Comparison of ENCODE assay signal across 1 cellular context in genomic region chr20:46363874-46364669, GRCh38.
TF ChIP-seq lines count a peak whose summit lies in the region.

No MANE protein-coding gene starts in this region.

TF ChIP-seq in K562, 482 proteins besides CTCF, POLR2A, EP300 and RAD21 (continued from another document and continues in another):
- TF ChIP-seq DEAF1 (CRISPR knock-in tag; IDR thresholded peaks at IDR 0.05) (no peak), THAP7 (CRISPR knock-in tag; IDR thresholded peaks at IDR 0.05) (no peak), SP2 (IDR thresholded peaks at IDR 0.05; ENCODE audit: extremely low read depth, low read depth, low read length, poor library complexity, severe bottlenecking) (no peak), POLR2B (IDR thresholded peaks at IDR 0.05; ENCODE audit: low read depth, partially characterized antibody) (peak; percentile 88), BHLHE40 (IDR thresholded peaks at IDR 0.05; ENCODE audit: low read length) (peak; percentile 92), NCOA2 (IDR thresholded peaks at IDR 0.05; ENCODE audit: partially characterized antibody in 2 of 2) (no peak), MTA1 (IDR thresholded peaks at IDR 0.05; ENCODE audit: borderline replicate concordance) (no peak), SAFB2 (IDR thresholded peaks at IDR 0.05; ENCODE audit: borderline replicate concordance, low read depth, low read length, severe bottlenecking) (no peak), ARID3B (CRISPR knock-in tag; IDR thresholded peaks at IDR 0.05; ENCODE audit: borderline replicate concordance) (0 out of 2 replicates have a peak, but pooled peaks have one; percentile 58), TAF7 (tag; IDR thresholded peaks at IDR 0.05) (peak; percentile 57; the same call in 1 of the 2 replicates), CBFB (CRISPR knock-in tag; IDR thresholded peaks at IDR 0.05) (no peak), ATF7 (IDR thresholded peaks at IDR 0.05) (peak; percentile 57), ZBTB7A (IDR thresholded peaks at IDR 0.05; ENCODE audit: borderline replicate concordance, control insufficient read depth, low read depth, low read length) (no peak), EP400 (IDR thresholded peaks at IDR 0.05) (peak; percentile 90), HSF4 (CRISPR knock-in tag; IDR thresholded peaks at IDR 0.05; ENCODE audit: borderline replicate concordance) (no peak), ZBTB1 (CRISPR knock-in tag; IDR thresholded peaks at IDR 0.05; ENCODE audit: borderline replicate concordance, low read depth) (0 out of 2 replicates have a peak, but pooled peaks have one; percentile 51), ARID2 (IDR thresholded peaks at IDR 0.05) (no peak), ZKSCAN3 (CRISPR knock-in tag; IDR thresholded peaks at IDR 0.05) (no peak), SMAD1 (IDR thresholded peaks at IDR 0.05; ENCODE audit: low read depth, low read length, partially characterized antibody) (no peak), HDAC1 (IDR thresholded peaks at IDR 0.05) (peak in 1 of 2 experiments; percentile 95; a peak in 2 of 4 replicates), HDAC8 (tag; IDR thresholded peaks at IDR 0.05) (no peak), TAL1 (IDR thresholded peaks at IDR 0.05) (no peak), NONO (IDR thresholded peaks at IDR 0.05; ENCODE audit: low read depth in 2 of 2, low read length in 1 of 2) (peak; percentile 39 to 45; a peak in 1 of 4 replicates), RUNX1 (IDR thresholded peaks at IDR 0.05; ENCODE audit: low read depth) (no peak), ZNF639 (CRISPR knock-in tag; conservative IDR thresholded peaks at IDR 0.05 in 1 of 2, IDR thresholded peaks at IDR 0.05 in 1 of 2) (no peak), PTTG1 (tag; IDR thresholded peaks at IDR 0.05; ENCODE audit: low read depth) (no peak), TBL1XR1 (IDR thresholded peaks at IDR 0.05; ENCODE audit: low read length in 2 of 2) (no peak), ETS2 (tag; IDR thresholded peaks at IDR 0.05; ENCODE audit: borderline replicate concordance, poor library complexity, severe bottlenecking) (no peak), ZNF23 (CRISPR knock-in tag; IDR thresholded peaks at IDR 0.05) (no peak), HDAC6 (IDR thresholded peaks at IDR 0.05; ENCODE audit: low read depth, low read length) (no peak), ILF3 (IDR thresholded peaks at IDR 0.05; ENCODE audit: borderline replicate concordance) (no peak; the same call in 1 of the 2 replicates), ZNF586 (CRISPR knock-in tag; conservative IDR thresholded peaks at IDR 0.05) (no peak), CLOCK (CRISPR knock-in tag; IDR thresholded peaks at IDR 0.05; ENCODE audit: borderline replicate concordance) (no peak), HDGF (IDR thresholded peaks at IDR 0.05) (no peak)
- TF ChIP-seq, protein P1, sequence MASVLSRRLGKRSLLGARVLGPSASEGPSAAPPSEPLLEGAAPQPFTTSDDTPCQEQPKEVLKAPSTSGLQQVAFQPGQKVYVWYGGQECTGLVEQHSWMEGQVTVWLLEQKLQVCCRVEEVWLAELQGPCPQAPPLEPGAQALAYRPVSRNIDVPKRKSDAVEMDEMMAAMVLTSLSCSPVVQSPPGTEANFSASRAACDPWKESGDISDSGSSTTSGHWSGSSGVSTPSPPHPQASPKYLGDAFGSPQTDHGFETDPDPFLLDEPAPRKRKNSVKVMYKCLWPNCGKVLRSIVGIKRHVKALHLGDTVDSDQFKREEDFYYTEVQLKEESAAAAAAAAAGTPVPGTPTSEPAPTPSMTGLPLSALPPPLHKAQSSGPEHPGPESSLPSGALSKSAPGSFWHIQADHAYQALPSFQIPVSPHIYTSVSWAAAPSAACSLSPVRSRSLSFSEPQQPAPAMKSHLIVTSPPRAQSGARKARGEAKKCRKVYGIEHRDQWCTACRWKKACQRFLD (CRISPR knock-in tag; IDR thresholded peaks at IDR 0.05), result peak; percentile 30; the same call in 1 of the 2 replicates
- TF ChIP-seq, protein P2, sequence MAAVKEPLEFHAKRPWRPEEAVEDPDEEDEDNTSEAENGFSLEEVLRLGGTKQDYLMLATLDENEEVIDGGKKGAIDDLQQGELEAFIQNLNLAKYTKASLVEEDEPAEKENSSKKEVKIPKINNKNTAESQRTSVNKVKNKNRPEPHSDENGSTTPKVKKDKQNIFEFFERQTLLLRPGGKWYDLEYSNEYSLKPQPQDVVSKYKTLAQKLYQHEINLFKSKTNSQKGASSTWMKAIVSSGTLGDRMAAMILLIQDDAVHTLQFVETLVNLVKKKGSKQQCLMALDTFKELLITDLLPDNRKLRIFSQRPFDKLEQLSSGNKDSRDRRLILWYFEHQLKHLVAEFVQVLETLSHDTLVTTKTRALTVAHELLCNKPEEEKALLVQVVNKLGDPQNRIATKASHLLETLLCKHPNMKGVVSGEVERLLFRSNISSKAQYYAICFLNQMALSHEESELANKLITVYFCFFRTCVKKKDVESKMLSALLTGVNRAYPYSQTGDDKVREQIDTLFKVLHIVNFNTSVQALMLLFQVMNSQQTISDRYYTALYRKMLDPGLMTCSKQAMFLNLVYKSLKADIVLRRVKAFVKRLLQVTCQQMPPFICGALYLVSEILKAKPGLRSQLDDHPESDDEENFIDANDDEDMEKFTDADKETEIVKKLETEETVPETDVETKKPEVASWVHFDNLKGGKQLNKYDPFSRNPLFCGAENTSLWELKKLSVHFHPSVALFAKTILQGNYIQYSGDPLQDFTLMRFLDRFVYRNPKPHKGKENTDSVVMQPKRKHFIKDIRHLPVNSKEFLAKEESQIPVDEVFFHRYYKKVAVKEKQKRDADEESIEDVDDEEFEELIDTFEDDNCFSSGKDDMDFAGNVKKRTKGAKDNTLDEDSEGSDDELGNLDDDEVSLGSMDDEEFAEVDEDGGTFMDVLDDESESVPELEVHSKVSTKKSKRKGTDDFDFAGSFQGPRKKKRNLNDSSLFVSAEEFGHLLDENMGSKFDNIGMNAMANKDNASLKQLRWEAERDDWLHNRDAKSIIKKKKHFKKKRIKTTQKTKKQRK (IDR thresholded peaks at IDR 0.05; ENCODE audit: borderline replicate concordance, low read depth, low read length), result no peak
- TF ChIP-seq, protein P3, sequence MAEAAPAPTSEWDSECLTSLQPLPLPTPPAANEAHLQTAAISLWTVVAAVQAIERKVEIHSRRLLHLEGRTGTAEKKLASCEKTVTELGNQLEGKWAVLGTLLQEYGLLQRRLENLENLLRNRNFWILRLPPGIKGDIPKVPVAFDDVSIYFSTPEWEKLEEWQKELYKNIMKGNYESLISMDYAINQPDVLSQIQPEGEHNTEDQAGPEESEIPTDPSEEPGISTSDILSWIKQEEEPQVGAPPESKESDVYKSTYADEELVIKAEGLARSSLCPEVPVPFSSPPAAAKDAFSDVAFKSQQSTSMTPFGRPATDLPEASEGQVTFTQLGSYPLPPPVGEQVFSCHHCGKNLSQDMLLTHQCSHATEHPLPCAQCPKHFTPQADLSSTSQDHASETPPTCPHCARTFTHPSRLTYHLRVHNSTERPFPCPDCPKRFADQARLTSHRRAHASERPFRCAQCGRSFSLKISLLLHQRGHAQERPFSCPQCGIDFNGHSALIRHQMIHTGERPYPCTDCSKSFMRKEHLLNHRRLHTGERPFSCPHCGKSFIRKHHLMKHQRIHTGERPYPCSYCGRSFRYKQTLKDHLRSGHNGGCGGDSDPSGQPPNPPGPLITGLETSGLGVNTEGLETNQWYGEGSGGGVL (CRISPR knock-in tag; IDR thresholded peaks at IDR 0.05), result no peak
- TF ChIP-seq, protein P4, sequence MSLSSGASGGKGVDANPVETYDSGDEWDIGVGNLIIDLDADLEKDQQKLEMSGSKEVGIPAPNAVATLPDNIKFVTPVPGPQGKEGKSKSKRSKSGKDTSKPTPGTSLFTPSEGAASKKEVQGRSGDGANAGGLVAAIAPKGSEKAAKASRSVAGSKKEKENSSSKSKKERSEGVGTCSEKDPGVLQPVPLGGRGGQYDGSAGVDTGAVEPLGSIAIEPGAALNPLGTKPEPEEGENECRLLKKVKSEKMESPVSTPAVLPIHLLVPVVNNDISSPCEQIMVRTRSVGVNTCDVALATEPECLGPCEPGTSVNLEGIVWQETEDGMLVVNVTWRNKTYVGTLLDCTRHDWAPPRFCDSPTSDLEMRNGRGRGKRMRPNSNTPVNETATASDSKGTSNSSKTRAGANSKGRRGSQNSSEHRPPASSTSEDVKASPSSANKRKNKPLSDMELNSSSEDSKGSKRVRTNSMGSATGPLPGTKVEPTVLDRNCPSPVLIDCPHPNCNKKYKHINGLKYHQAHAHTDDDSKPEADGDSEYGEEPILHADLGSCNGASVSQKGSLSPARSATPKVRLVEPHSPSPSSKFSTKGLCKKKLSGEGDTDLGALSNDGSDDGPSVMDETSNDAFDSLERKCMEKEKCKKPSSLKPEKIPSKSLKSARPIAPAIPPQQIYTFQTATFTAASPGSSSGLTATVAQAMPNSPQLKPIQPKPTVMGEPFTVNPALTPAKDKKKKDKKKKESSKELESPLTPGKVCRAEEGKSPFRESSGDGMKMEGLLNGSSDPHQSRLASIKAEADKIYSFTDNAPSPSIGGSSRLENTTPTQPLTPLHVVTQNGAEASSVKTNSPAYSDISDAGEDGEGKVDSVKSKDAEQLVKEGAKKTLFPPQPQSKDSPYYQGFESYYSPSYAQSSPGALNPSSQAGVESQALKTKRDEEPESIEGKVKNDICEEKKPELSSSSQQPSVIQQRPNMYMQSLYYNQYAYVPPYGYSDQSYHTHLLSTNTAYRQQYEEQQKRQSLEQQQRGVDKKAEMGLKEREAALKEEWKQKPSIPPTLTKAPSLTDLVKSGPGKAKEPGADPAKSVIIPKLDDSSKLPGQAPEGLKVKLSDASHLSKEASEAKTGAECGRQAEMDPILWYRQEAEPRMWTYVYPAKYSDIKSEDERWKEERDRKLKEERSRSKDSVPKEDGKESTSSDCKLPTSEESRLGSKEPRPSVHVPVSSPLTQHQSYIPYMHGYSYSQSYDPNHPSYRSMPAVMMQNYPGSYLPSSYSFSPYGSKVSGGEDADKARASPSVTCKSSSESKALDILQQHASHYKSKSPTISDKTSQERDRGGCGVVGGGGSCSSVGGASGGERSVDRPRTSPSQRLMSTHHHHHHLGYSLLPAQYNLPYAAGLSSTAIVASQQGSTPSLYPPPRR (CRISPR knock-in tag; IDR thresholded peaks at IDR 0.05; ENCODE audit: borderline replicate concordance), result no peak
- TF ChIP-seq, protein P5, sequence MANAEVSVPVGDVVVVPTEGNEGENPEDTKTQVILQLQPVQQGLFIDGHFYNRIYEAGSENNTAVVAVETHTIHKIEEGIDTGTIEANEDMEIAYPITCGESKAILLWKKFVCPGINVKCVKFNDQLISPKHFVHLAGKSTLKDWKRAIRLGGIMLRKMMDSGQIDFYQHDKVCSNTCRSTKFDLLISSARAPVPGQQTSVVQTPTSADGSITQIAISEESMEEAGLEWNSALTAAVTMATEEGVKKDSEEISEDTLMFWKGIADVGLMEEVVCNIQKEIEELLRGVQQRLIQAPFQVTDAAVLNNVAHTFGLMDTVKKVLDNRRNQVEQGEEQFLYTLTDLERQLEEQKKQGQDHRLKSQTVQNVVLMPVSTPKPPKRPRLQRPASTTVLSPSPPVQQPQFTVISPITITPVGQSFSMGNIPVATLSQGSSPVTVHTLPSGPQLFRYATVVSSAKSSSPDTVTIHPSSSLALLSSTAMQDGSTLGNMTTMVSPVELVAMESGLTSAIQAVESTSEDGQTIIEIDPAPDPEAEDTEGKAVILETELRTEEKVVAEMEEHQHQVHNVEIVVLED (CRISPR knock-in tag; IDR thresholded peaks at IDR 0.05), result no peak
